ENCODE assay signal across 16 cellular contexts in genomic region chr9:73680831-73681230, GRCh38.
"Had no signal": no experiment of that assay in that cellular context is flagged by ENCODE, and none has a peak within 500 bp of the region (broad histone marks: within the 10 kb centered on the region; RNA-seq: fewer than 3 reads in every experiment).

No MANE protein-coding gene starts in this region.

- H3K36me3 ChIP-seq: right lobe of liver, spleen had no signal

- H3K9me3 ChIP-seq: right lobe of liver had no signal

- H3K27ac ChIP-seq: right lobe of liver, spleen had no signal

- H3K4me3 ChIP-seq: right lobe of liver, spleen had no signal

- H3K27me3 ChIP-seq: right lobe of liver, spleen had no signal

- DNase-seq: activated CD4-positive, alpha-beta T cell treated with anti-CD3 and anti-CD28 coated beads, Interleukin-2, amount 50 U/mL, for 1 hour; activated naive CD4-positive, alpha-beta T cell treated with anti-CD3 and anti-CD28 coated beads, Interleukin-2, amount 10 ng/mL, durations not matched to agents 7 days and 5 days; activated T-cell treated with anti-CD3 and anti-CD28 coated beads for 4 hours; caudate nucleus; cortex of kidney; effector CD8-positive, alpha-beta T cell; glutamatergic neuron; immature natural killer cell; left colon; natural killer cell; occipital lobe; right lobe of liver; spleen; stimulated activated CD4-positive, alpha-beta T cell treated with anti-CD3 and anti-CD28 coated beads, Interleukin-1b, Interleukin-23, amount 100 ng/mL, for 48 hours; stimulated activated naive CD4-positive, alpha-beta T cell; substantia nigra had no signal

- H3K4me1 ChIP-seq: right lobe of liver, spleen had no signal
